ENCODE assay signal across 1 cellular context in the genomic region with DNA sequence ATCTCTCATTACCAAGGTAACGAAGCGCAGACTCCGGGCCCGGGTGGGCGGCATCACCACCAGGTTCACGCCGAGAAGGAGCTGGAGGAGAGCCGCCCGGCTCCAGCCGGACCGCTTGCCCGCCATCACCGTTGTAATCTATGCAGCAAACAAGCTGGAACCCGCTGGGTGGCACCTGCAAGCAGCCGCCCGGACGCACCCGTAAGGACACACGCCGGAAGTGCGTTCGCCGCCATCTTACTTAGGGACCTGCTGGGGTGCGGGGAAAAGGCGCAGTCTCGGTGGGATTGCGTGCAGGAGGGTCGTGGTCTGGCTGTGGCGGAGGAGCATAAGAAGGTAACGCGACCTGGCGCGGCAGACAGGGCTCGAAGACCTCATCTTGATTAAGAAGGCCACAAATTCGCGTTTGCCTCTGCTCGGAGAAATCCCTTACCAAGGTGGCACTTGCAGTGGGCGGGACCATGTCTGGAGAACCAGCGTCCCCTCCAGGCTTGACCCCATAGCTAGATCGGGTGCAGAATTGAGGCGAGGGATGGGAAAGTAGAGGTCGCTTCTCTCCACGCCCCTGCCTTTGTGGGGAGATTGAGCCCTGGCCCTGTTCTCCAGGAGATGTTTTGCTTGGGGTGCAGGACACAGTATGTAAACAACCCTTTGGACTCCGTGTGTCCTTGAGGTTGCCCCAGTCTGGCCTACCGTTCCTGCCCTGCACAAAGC.
TF ChIP-seq lines count a peak whose summit lies in the region.

A gene with protein sequence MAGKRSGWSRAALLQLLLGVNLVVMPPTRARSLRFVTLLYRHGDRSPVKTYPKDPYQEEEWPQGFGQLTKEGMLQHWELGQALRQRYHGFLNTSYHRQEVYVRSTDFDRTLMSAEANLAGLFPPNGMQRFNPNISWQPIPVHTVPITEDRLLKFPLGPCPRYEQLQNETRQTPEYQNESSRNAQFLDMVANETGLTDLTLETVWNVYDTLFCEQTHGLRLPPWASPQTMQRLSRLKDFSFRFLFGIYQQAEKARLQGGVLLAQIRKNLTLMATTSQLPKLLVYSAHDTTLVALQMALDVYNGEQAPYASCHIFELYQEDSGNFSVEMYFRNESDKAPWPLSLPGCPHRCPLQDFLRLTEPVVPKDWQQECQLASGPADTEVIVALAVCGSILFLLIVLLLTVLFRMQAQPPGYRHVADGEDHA (minus strand): TSS at position 151 of the 714 bp plus-strand sequence. CDS start 25 bp downstream, at position 126.

TF ChIP-seq in K562, 482 proteins besides CTCF, POLR2A, EP300 and RAD21 (continued from another document and continues in another):
- TF ChIP-seq, protein P1, sequence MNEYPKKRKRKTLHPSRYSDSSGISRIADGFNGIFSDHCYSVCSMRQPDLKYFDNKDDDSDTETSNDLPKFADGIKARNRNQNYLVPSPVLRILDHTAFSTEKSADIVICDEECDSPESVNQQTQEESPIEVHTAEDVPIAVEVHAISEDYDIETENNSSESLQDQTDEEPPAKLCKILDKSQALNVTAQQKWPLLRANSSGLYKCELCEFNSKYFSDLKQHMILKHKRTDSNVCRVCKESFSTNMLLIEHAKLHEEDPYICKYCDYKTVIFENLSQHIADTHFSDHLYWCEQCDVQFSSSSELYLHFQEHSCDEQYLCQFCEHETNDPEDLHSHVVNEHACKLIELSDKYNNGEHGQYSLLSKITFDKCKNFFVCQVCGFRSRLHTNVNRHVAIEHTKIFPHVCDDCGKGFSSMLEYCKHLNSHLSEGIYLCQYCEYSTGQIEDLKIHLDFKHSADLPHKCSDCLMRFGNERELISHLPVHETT (CRISPR knock-in tag; conservative IDR thresholded peaks at IDR 0.05 in 1 of 2, IDR thresholded peaks at IDR 0.05 in 1 of 2), result peak in 1 of 2 experiments; percentile 73; a peak in 2 of 4 replicates
- no peak for TF ChIP-seq HOXB6 (CRISPR knock-in tag; IDR thresholded peaks at IDR 0.05; ENCODE audit: borderline replicate concordance)
- no peak for TF ChIP-seq NFYB (IDR thresholded peaks at IDR 0.05; ENCODE audit: extremely low read depth, insufficient read length)
- peak; percentile 87 for TF ChIP-seq CREM (IDR thresholded peaks at IDR 0.05; ENCODE audit: low read depth)
- TF ChIP-seq, protein P2, sequence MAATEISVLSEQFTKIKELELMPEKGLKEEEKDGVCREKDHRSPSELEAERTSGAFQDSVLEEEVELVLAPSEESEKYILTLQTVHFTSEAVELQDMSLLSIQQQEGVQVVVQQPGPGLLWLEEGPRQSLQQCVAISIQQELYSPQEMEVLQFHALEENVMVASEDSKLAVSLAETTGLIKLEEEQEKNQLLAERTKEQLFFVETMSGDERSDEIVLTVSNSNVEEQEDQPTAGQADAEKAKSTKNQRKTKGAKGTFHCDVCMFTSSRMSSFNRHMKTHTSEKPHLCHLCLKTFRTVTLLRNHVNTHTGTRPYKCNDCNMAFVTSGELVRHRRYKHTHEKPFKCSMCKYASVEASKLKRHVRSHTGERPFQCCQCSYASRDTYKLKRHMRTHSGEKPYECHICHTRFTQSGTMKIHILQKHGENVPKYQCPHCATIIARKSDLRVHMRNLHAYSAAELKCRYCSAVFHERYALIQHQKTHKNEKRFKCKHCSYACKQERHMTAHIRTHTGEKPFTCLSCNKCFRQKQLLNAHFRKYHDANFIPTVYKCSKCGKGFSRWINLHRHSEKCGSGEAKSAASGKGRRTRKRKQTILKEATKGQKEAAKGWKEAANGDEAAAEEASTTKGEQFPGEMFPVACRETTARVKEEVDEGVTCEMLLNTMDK (IDR thresholded peaks at IDR 0.05; ENCODE audit: borderline replicate concordance, insufficient read depth, low read depth, low read length, poor library complexity, severe bottlenecking), result peak; percentile 78
- TF ChIP-seq, protein P3, sequence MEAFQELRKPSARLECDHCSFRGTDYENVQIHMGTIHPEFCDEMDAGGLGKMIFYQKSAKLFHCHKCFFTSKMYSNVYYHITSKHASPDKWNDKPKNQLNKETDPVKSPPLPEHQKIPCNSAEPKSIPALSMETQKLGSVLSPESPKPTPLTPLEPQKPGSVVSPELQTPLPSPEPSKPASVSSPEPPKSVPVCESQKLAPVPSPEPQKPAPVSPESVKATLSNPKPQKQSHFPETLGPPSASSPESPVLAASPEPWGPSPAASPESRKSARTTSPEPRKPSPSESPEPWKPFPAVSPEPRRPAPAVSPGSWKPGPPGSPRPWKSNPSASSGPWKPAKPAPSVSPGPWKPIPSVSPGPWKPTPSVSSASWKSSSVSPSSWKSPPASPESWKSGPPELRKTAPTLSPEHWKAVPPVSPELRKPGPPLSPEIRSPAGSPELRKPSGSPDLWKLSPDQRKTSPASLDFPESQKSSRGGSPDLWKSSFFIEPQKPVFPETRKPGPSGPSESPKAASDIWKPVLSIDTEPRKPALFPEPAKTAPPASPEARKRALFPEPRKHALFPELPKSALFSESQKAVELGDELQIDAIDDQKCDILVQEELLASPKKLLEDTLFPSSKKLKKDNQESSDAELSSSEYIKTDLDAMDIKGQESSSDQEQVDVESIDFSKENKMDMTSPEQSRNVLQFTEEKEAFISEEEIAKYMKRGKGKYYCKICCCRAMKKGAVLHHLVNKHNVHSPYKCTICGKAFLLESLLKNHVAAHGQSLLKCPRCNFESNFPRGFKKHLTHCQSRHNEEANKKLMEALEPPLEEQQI (IDR thresholded peaks at IDR 0.05), result no peak; the same call in 1 of the 2 replicates
- peak; percentile 89 for TF ChIP-seq SIN3B (IDR thresholded peaks at IDR 0.05; ENCODE audit: low read depth)
- TF ChIP-seq, protein P4, sequence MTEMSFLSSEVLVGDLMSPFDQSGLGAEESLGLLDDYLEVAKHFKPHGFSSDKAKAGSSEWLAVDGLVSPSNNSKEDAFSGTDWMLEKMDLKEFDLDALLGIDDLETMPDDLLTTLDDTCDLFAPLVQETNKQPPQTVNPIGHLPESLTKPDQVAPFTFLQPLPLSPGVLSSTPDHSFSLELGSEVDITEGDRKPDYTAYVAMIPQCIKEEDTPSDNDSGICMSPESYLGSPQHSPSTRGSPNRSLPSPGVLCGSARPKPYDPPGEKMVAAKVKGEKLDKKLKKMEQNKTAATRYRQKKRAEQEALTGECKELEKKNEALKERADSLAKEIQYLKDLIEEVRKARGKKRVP (CRISPR knock-in tag; IDR thresholded peaks at IDR 0.05), result 0 out of 2 replicates have a peak, but pooled peaks have one; percentile 11
- no peak for TF ChIP-seq SMARCA5 (IDR thresholded peaks at IDR 0.05)
- TF ChIP-seq ATF7 (IDR thresholded peaks at IDR 0.05), result peak; percentile 87
- TF ChIP-seq, protein P5, sequence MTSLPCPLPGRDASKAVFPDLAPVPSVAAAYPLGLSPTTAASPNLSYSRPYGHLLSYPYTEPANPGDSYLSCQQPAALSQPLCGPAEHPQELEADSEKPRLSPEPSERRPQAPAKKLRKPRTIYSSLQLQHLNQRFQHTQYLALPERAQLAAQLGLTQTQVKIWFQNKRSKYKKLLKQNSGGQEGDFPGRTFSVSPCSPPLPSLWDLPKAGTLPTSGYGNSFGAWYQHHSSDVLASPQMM (CRISPR knock-in tag; IDR thresholded peaks at IDR 0.05), result no peak
- TF ChIP-seq, protein P6, sequence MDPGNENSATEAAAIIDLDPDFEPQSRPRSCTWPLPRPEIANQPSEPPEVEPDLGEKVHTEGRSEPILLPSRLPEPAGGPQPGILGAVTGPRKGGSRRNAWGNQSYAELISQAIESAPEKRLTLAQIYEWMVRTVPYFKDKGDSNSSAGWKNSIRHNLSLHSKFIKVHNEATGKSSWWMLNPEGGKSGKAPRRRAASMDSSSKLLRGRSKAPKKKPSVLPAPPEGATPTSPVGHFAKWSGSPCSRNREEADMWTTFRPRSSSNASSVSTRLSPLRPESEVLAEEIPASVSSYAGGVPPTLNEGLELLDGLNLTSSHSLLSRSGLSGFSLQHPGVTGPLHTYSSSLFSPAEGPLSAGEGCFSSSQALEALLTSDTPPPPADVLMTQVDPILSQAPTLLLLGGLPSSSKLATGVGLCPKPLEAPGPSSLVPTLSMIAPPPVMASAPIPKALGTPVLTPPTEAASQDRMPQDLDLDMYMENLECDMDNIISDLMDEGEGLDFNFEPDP (CRISPR knock-in tag; IDR thresholded peaks at IDR 0.05), result no peak
- peak; percentile 93 for TF ChIP-seq EP400 (IDR thresholded peaks at IDR 0.05)
- TF ChIP-seq, protein P7, sequence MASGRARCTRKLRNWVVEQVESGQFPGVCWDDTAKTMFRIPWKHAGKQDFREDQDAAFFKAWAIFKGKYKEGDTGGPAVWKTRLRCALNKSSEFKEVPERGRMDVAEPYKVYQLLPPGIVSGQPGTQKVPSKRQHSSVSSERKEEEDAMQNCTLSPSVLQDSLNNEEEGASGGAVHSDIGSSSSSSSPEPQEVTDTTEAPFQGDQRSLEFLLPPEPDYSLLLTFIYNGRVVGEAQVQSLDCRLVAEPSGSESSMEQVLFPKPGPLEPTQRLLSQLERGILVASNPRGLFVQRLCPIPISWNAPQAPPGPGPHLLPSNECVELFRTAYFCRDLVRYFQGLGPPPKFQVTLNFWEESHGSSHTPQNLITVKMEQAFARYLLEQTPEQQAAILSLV (tag; IDR thresholded peaks at IDR 0.05), result 0 out of 2 replicates have a peak, but pooled peaks have one; percentile 58
- no peak for TF ChIP-seq TSC22D4 (tag; IDR thresholded peaks at IDR 0.05)
- TF ChIP-seq CHD2 (IDR thresholded peaks at IDR 0.05; ENCODE audit: low read depth, low read length), result no peak; the same call in 1 of the 2 replicates
- TF ChIP-seq ZNF75A (CRISPR knock-in tag; IDR thresholded peaks at IDR 0.05), result no peak
- TF ChIP-seq ZNF12 (CRISPR knock-in tag; IDR thresholded peaks at IDR 0.05), result no peak
- no peak for TF ChIP-seq ZNF778 (CRISPR knock-in tag; IDR thresholded peaks at IDR 0.05)
- TF ChIP-seq, protein P8, sequence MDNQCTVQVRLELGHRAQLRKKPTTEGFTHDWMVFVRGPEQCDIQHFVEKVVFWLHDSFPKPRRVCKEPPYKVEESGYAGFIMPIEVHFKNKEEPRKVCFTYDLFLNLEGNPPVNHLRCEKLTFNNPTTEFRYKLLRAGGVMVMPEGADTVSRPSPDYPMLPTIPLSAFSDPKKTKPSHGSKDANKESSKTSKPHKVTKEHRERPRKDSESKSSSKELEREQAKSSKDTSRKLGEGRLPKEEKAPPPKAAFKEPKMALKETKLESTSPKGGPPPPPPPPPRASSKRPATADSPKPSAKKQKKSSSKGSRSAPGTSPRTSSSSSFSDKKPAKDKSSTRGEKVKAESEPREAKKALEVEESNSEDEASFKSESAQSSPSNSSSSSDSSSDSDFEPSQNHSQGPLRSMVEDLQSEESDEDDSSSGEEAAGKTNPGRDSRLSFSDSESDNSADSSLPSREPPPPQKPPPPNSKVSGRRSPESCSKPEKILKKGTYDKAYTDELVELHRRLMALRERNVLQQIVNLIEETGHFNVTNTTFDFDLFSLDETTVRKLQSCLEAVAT (IDR thresholded peaks at IDR 0.05), result peak in 1 of 2 experiments; percentile 67; a peak in 1 of 4 replicates
- no peak for TF ChIP-seq IFI16 (CRISPR knock-in tag; IDR thresholded peaks at IDR 0.05)
- TF ChIP-seq ZNF232 (CRISPR knock-in tag; IDR thresholded peaks at IDR 0.05), result no peak
- TF ChIP-seq, protein P9, sequence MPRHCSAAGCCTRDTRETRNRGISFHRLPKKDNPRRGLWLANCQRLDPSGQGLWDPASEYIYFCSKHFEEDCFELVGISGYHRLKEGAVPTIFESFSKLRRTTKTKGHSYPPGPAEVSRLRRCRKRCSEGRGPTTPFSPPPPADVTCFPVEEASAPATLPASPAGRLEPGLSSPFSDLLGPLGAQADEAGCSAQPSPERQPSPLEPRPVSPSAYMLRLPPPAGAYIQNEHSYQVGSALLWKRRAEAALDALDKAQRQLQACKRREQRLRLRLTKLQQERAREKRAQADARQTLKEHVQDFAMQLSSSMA (CRISPR knock-in tag; IDR thresholded peaks at IDR 0.05), result peak; percentile 92; the same call in 1 of the 2 replicates
- TF ChIP-seq SOX6 (IDR thresholded peaks at IDR 0.05), result peak; percentile 74
- TF ChIP-seq ZKSCAN3 (CRISPR knock-in tag; IDR thresholded peaks at IDR 0.05), result no peak
- no peak for TF ChIP-seq RHOXF2B (CRISPR knock-in tag; conservative IDR thresholded peaks at IDR 0.05)
- TF ChIP-seq KLF1 (tag; IDR thresholded peaks at IDR 0.05), result no peak
- peak in 1 of 2 experiments; percentile 79; a peak in 2 of 4 replicates for TF ChIP-seq SRF (CRISPR knock-in tag; IDR thresholded peaks at IDR 0.05)
- peak; percentile 63; the same call in 1 of the 2 replicates for TF ChIP-seq E2F3 (CRISPR knock-in tag; IDR thresholded peaks at IDR 0.05)
- peak; percentile 56 for TF ChIP-seq ZNF239 (CRISPR knock-in tag; IDR thresholded peaks at IDR 0.05)
- peak; percentile 79; the same call in 1 of the 2 replicates for TF ChIP-seq ZNF311 (CRISPR knock-in tag; IDR thresholded peaks at IDR 0.05)
- TF ChIP-seq, protein P10, sequence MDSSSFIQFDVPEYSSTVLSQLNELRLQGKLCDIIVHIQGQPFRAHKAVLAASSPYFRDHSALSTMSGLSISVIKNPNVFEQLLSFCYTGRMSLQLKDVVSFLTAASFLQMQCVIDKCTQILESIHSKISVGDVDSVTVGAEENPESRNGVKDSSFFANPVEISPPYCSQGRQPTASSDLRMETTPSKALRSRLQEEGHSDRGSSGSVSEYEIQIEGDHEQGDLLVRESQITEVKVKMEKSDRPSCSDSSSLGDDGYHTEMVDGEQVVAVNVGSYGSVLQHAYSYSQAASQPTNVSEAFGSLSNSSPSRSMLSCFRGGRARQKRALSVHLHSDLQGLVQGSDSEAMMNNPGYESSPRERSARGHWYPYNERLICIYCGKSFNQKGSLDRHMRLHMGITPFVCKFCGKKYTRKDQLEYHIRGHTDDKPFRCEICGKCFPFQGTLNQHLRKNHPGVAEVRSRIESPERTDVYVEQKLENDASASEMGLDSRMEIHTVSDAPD (CRISPR knock-in tag; IDR thresholded peaks at IDR 0.05), result no peak
- peak; percentile 98 to 100 (median 99) for TF ChIP-seq YY1 (IDR thresholded peaks at IDR 0.05; ENCODE audit: borderline replicate concordance in 1 of 3, control insufficient read depth in 1 of 3, extremely low read depth in 1 of 3, insufficient read depth in 3 of 3, insufficient read length in 1 of 3, insufficient replicate concordance in 2 of 3, low read depth in 1 of 3, low read length in 2 of 3)
- peak; percentile 66; the same call in 1 of the 2 replicates for TF ChIP-seq SMAD3 (CRISPR knock-in tag; conservative IDR thresholded peaks at IDR 0.05)
- 0 out of 2 replicates have a peak, but pooled peaks have one; percentile 80 for TF ChIP-seq HDAC8 (tag; IDR thresholded peaks at IDR 0.05)
- no peak for TF ChIP-seq SIRT6 (IDR thresholded peaks at IDR 0.05; ENCODE audit: low read depth, low read length)
- TF ChIP-seq CEBPB (tag; IDR thresholded peaks at IDR 0.05), result no peak
- TF ChIP-seq STAG1 (CRISPR knock-in tag; IDR thresholded peaks at IDR 0.05; ENCODE audit: borderline replicate concordance), result peak; percentile 6
- TF ChIP-seq, protein P11, sequence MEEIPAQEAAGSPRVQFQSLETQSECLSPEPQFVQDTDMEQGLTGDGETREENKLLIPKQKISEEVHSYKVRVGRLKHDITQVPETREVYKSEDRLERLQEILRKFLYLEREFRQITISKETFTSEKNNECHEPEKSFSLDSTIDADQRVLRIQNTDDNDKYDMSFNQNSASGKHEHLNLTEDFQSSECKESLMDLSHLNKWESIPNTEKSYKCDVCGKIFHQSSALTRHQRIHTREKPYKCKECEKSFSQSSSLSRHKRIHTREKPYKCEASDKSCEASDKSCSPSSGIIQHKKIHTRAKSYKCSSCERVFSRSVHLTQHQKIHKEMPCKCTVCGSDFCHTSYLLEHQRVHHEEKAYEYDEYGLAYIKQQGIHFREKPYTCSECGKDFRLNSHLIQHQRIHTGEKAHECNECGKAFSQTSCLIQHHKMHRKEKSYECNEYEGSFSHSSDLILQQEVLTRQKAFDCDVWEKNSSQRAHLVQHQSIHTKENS (CRISPR knock-in tag; IDR thresholded peaks at IDR 0.05), result no peak
- TF ChIP-seq GTF2F1 (IDR thresholded peaks at IDR 0.05; ENCODE audit: low read depth, low read length), result peak; percentile 79; the same call in 1 of the 2 replicates
- TF ChIP-seq FOXK1 (CRISPR knock-in tag; IDR thresholded peaks at IDR 0.05; ENCODE audit: borderline replicate concordance), result 0 out of 2 replicates have a peak, but pooled peaks have one; percentile 49
- no peak for TF ChIP-seq XRCC4 (IDR thresholded peaks at IDR 0.05; ENCODE audit: extremely low read depth, insufficient read depth, insufficient read length)
- TF ChIP-seq PHF8 (IDR thresholded peaks at IDR 0.05; ENCODE audit: borderline replicate concordance, low read length), result peak; percentile 95
